ENCODE assay signal across 29 cellular contexts in genomic region chr5:2849429-2849828, GRCh38.
"Had no signal": no experiment of that assay in that cellular context is flagged by ENCODE, and none has a peak within 500 bp of the region (broad histone marks: within the 10 kb centered on the region; RNA-seq: fewer than 3 reads in every experiment).

No MANE protein-coding gene starts in this region.

- H3K27me3 ChIP-seq: ovary, right lobe of liver, sigmoid colon, stomach, thyroid gland, tibial nerve, upper lobe of left lung, vagina had no signal

- FAIRE-seq: small intestine, urothelium cell line had no signal

- H3K79me2 ChIP-seq: parathyroid adenoma had no signal

- H3K9me3 Mint-ChIP-seq: neural crest cell had no signal

- H3K27ac ChIP-seq: ovary, parathyroid adenoma, psoas muscle, right lobe of liver, sigmoid colon, stomach, thoracic aorta, thyroid gland, tibial nerve, upper lobe of left lung, vagina had no signal

- H3K36me3 ChIP-seq: ovary, right lobe of liver, sigmoid colon, stomach, thoracic aorta, thyroid gland, tibial nerve, upper lobe of left lung, vagina had no signal

- H3K4me1 Mint-ChIP-seq: naive thymus-derived CD8-positive, alpha-beta T cell; nephron progenitor cell; neural crest cell; stimulated activated effector memory CD8-positive, alpha-beta T cell treated with anti-CD3 and anti-CD28 coated beads, Interleukin-12 subunit alpha, Interleukin-12 subunit beta, amount 100 ng/mL, for 72 hours; stimulated activated naive B cell treated with anti-CD40 and anti-IgM and Interleukin-4, amounts not matched to agents 10 μg/mL and 1 μg/mL and 100 μg/mL, for 72 hours had no signal

- H3K27ac Mint-ChIP-seq: naive thymus-derived CD8-positive, alpha-beta T cell; natural killer cell treated with Interleukin-12 subunit alpha and Interleukin-12 subunit beta and Interleukin-15 and Interleukin-18, amount 100 ng/mL, for 72 hours; nephron progenitor cell; progenitor cell of endocrine pancreas; stimulated activated effector memory CD8-positive, alpha-beta T cell treated with anti-CD3 and anti-CD28 coated beads, Interleukin-12 subunit alpha, Interleukin-12 subunit beta, amount 100 ng/mL, for 72 hours; stimulated activated naive B cell treated with anti-CD40 and anti-IgM and Interleukin-4, amounts not matched to agents 10 μg/mL and 1 μg/mL and 100 μg/mL, for 72 hours; stimulated activated naive CD8-positive, alpha-beta T cell treated with anti-CD3 and anti-CD28 coated beads, Interleukin-15, Interleukin-2, amounts not matched to agents 100 ng/mL and 50 ng/mL, for 24 hours had no signal

- H3K9me3 ChIP-seq: ovary, psoas muscle, right lobe of liver, sigmoid colon, stomach, thoracic aorta, thyroid gland, tibial nerve, upper lobe of left lung, vagina had no signal

- H3K9ac ChIP-seq: parathyroid adenoma had no signal

- DNase-seq: naive thymus-derived CD8-positive, alpha-beta T cell; nephron progenitor cell; occipital lobe; ovary; psoas muscle; right cardiac atrium; right lobe of liver; sigmoid colon; small intestine; stimulated activated CD4-positive, alpha-beta T cell treated with anti-CD3 and anti-CD28 coated beads, Interleukin-15, amount 100 ng/mL, for 24 hours; stimulated activated CD4-positive, alpha-beta T cell treated with anti-CD3 and anti-CD28 coated beads, Interleukin-2, amount 100 ng/mL, for 24 hours; stimulated activated CD4-positive, alpha-beta T cell treated with anti-CD3 and anti-CD28 coated beads, Interleukin-2, amount 100 ng/mL, for 48 hours; stimulated activated CD4-positive, alpha-beta T cell treated with anti-CD3 and anti-CD28 coated beads, Interleukin-4, amount 100 ng/mL, for 24 hours; stimulated activated naive B cell treated with anti-CD40 and anti-IgM and Interleukin-4, amounts not matched to agents 10 μg/mL and 1 μg/mL and 100 μg/mL, for 72 hours; stimulated activated naive CD4-positive, alpha-beta T cell treated with Interleukin-2 at 50 U/mL for 16 hours; stomach; thyroid gland; trophoblast cell; upper lobe of left lung had no signal

- H3K4me3 ChIP-seq: ovary, psoas muscle, right lobe of liver, sigmoid colon, stomach, thoracic aorta, thyroid gland, tibial nerve, upper lobe of left lung, vagina had no signal

- H3K27me3 Mint-ChIP-seq: natural killer cell treated with Interleukin-12 subunit alpha and Interleukin-12 subunit beta and Interleukin-15 and Interleukin-18, amount 100 ng/mL, for 72 hours; stimulated activated naive B cell treated with anti-CD40 and anti-IgM and Interleukin-4, amounts not matched to agents 10 μg/mL and 1 μg/mL and 100 μg/mL, for 72 hours; stimulated activated naive CD8-positive, alpha-beta T cell treated with anti-CD3 and anti-CD28 coated beads, Interleukin-15, Interleukin-2, amounts not matched to agents 100 ng/mL and 50 ng/mL, for 24 hours had no signal

- H3K36me3 Mint-ChIP-seq: naive thymus-derived CD8-positive, alpha-beta T cell; natural killer cell treated with Interleukin-12 subunit alpha and Interleukin-12 subunit beta and Interleukin-15 and Interleukin-18, amount 100 ng/mL, for 72 hours; stimulated activated effector memory CD8-positive, alpha-beta T cell treated with anti-CD3 and anti-CD28 coated beads, Interleukin-12 subunit alpha, Interleukin-12 subunit beta, amount 100 ng/mL, for 72 hours; stimulated activated naive B cell treated with anti-CD40 and anti-IgM and Interleukin-4, amounts not matched to agents 10 μg/mL and 1 μg/mL and 100 μg/mL, for 72 hours had no signal

- H3K4me3 Mint-ChIP-seq: naive thymus-derived CD8-positive, alpha-beta T cell; natural killer cell treated with Interleukin-12 subunit alpha and Interleukin-12 subunit beta and Interleukin-15 and Interleukin-18, amount 100 ng/mL, for 72 hours; nephron progenitor cell; neural crest cell; stimulated activated effector memory CD8-positive, alpha-beta T cell treated with anti-CD3 and anti-CD28 coated beads, Interleukin-12 subunit alpha, Interleukin-12 subunit beta, amount 100 ng/mL, for 72 hours; stimulated activated naive B cell treated with anti-CD40 and anti-IgM and Interleukin-4, amounts not matched to agents 10 μg/mL and 1 μg/mL and 100 μg/mL, for 72 hours; stimulated activated naive CD8-positive, alpha-beta T cell treated with anti-CD3 and anti-CD28 coated beads, Interleukin-15, Interleukin-2, amounts not matched to agents 100 ng/mL and 50 ng/mL, for 24 hours had no signal

- H3K4me1 ChIP-seq: parathyroid adenoma, psoas muscle, right lobe of liver, sigmoid colon, stomach, thyroid gland, tibial nerve, upper lobe of left lung, vagina had no signal

- H2AFZ ChIP-seq: parathyroid adenoma had no signal
